ENCODE assay signal across 21 cellular contexts in genomic region chr21:44989538-44989888, GRCh38. TPM values are rescaled to one million over a fixed set of nuclear protein-coding genes. Genes with fewer than 3 reads are reported as not detected.
DNase-seq lines count a peak whose midpoint lies in the region; ATAC-seq, FAIRE-seq and TF ChIP-seq lines count a peak whose summit lies in the region.
"Had no signal": no experiment of that assay in that cellular context is flagged by ENCODE, and none has a peak within 500 bp of the region (broad histone marks: within the 10 kb centered on the region; RNA-seq: fewer than 3 reads in every experiment).

No MANE protein-coding gene starts in this region.

- H3K79me1 ChIP-seq in IMR-90 (ENCODE audit: low read depth in 1 of 2, low read length in 2 of 2): no peaks in the 10 kb centered on the region

- ATAC-seq in IMR-90 (ENCODE audit: low read depth): no peak
- ATAC-seq in left ventricle myocardium superior: peak; percentile 45
- ATAC-seq in HG03521 (IDR thresholded peaks at IDR 0.05; ENCODE audit: unreplicated experiment): no peak
- ATAC-seq: activated CD8-positive, alpha-beta T cell treated with anti-CD3 and anti-CD28 coated beads for 36 hours; K562; sciatic nerve had no signal

- no peak overlapping the region for H3K4me3 ChIP-seq in IMR-90 (ENCODE audit: insufficient read depth, low read depth, low read length)
- no peak overlapping the region for H3K4me3 ChIP-seq in spleen
- H3K4me3 ChIP-seq in suprapubic skin: no peak overlapping the region
- H3K4me3 ChIP-seq: ascending aorta, K562 had no signal

- H3K9me3 ChIP-seq in IMR-90 (ENCODE audit: control insufficient read depth, insufficient read depth, low read length) (no peaks in the 10 kb centered on the region), spleen (no peaks in the 10 kb centered on the region), suprapubic skin (no peaks in the 10 kb centered on the region)
- H3K9me3 ChIP-seq: ascending aorta, neutrophil had no signal

- H3K4me3 Mint-ChIP-seq in brain: no peak overlapping the region
- H3K4me3 Mint-ChIP-seq: activated CD8-positive, alpha-beta T cell treated with anti-CD3 and anti-CD28 coated beads for 36 hours; dendritic cell treated with granulocyte-macrophage colony-stimulating factor and Interleukin-4, amounts not matched to agents 40 ng/mL and 50 ng/mL, for 4 days; type B pancreatic cell had no signal

- no peak overlapping the region for H2BK5ac ChIP-seq in IMR-90 (ENCODE audit: low read depth, low read length, poor library complexity, severe bottlenecking)

- TF ChIP-seq RAD21 in IMR-90 (IDR thresholded peaks at IDR 0.05; ENCODE audit: low read length): no peak

- no peak overlapping the region for H3K9ac ChIP-seq in IMR-90 (ENCODE audit: low read depth, low read length)

- no peak overlapping the region; the same call in 1 of the 2 replicates for H3K18ac ChIP-seq in IMR-90 (ENCODE audit: low read depth, low read length)

- dilution Hi-C loops in IMR-90 (cut with HindIII; ENCODE audit: low sequenced_read_pairs, unreplicated experiment): no loop called here

- TF ChIP-seq CTCF in IMR-90 (conservative IDR thresholded peaks at IDR 0.05; ENCODE audit: low read depth, low read length) (no peak), brain (conservative IDR thresholded peaks at IDR 0.05) (no peak), spleen (IDR thresholded peaks at IDR 0.05 in 8 of 11, conservative IDR thresholded peaks at IDR 0.05 in 3 of 11) (no peak), suprapubic skin (IDR thresholded peaks at IDR 0.05) (no peak)

- FAIRE-seq in urothelium cell line (lab: Jason Lieb, UNC): no peak
- FAIRE-seq: H54, K562, TTC549 had no signal

- no peak overlapping the region; the same call in 2 of the 3 replicates for H2BK15ac ChIP-seq in IMR-90 (ENCODE audit: low read depth, low read length)

- no peak overlapping the region for H4K8ac ChIP-seq in IMR-90 (ENCODE audit: low read depth in 2 of 2, low read length in 2 of 2)

- no peak for TF ChIP-seq EP300 in suprapubic skin (IDR thresholded peaks at IDR 0.05)

- peaks cover 29% of the 10 kb centered on the region for H3K27me3 ChIP-seq in IMR-90 (ENCODE audit: control insufficient read depth, insufficient read depth, low read length)
- H3K27me3 ChIP-seq in spleen (replicated peaks in 1 of 7): peaks cover 0 to 17% (median 0%) of the 10 kb centered on the region in 7 donors
- no peaks in the 10 kb centered on the region for H3K27me3 ChIP-seq in suprapubic skin
- H3K27me3 ChIP-seq: ascending aorta had no signal

- peak overlapping the region in 4 of 5 experiments; percentile 27 to 91 (median 77) for H3K27ac Mint-ChIP-seq in brain
- H3K27ac Mint-ChIP-seq: activated CD8-positive, alpha-beta T cell treated with anti-CD3 and anti-CD28 coated beads for 36 hours; dendritic cell treated with granulocyte-macrophage colony-stimulating factor and Interleukin-4, amounts not matched to agents 40 ng/mL and 50 ng/mL, for 4 days; type B pancreatic cell had no signal

- H4K5ac ChIP-seq in IMR-90 (ENCODE audit: low read depth, low read length): no peak overlapping the region; the same call in 1 of the 2 replicates

- H3K36me3 Mint-ChIP-seq in brain: no peaks in the 10 kb centered on the region
- H3K36me3 Mint-ChIP-seq: type B pancreatic cell had no signal

- peak overlapping the region; percentile 12 for H2AFZ ChIP-seq in IMR-90 (replicated peaks; ENCODE audit: low read length, poor library complexity)

- H2BK120ac ChIP-seq in IMR-90 (ENCODE audit: low read depth, low read length): no peak overlapping the region

- H3K14ac ChIP-seq in IMR-90 (replicated peaks; ENCODE audit: low read depth, low read length): no peak overlapping the region

- no CpG with 5 or more reads among the region's 8 CpGs for WGBS in IMR-90 (ENCODE audit: extremely low coverage in 2 of 2, insufficient read length in 1 of 2), 2 experiments
- 67 to 78% (median 73%) methylated on average over 8 of the region's 8 CpGs for WGBS in spleen, 5 donors
- WGBS in suprapubic skin: 74% methylated on average over 8 of the region's 8 CpGs

- no peak overlapping the region for H2BK20ac ChIP-seq in IMR-90 (ENCODE audit: low read depth, low read length)

- TF ChIP-seq POLR2A in IMR-90 (IDR thresholded peaks at IDR 0.05; ENCODE audit: low read depth, low read length) (no peak), spleen (IDR thresholded peaks at IDR 0.05) (no peak), suprapubic skin (IDR thresholded peaks at IDR 0.05) (no peak)

- no peaks in the 10 kb centered on the region for H3K9me3 Mint-ChIP-seq in brain
- H3K9me3 Mint-ChIP-seq: activated CD8-positive, alpha-beta T cell treated with anti-CD3 and anti-CD28 coated beads for 36 hours; dendritic cell treated with granulocyte-macrophage colony-stimulating factor and Interleukin-4, amounts not matched to agents 40 ng/mL and 50 ng/mL, for 4 days; type B pancreatic cell had no signal

- H3K4me1 ChIP-seq in IMR-90 (ENCODE audit: control insufficient read depth, insufficient read depth, low read length): peaks cover 25% of the 10 kb centered on the region
- H3K4me1 ChIP-seq in spleen: peaks cover 0 to 63% (median 18%) of the 10 kb centered on the region in 6 donors
- peaks cover 13% of the 10 kb centered on the region for H3K4me1 ChIP-seq in suprapubic skin

- no peak overlapping the region for H3K56ac ChIP-seq in IMR-90 (ENCODE audit: extremely low read depth, insufficient read depth, low read length)

- H4K20me1 ChIP-seq in IMR-90 (ENCODE audit: insufficient read depth, low read length): peaks cover 10% of the 10 kb centered on the region; the same call in 1 of the 2 replicates

- intact Hi-C loops in IMR-90 (cut with micrococcal nuclease): no loop called here
- intact Hi-C loops in left ventricle myocardium superior (cut with micrococcal nuclease): no loop called here
- intact Hi-C loops in spleen (cut with DNase I; ENCODE audit: low total_unique reads): no loop called here

- H3K23ac ChIP-seq in IMR-90 (ENCODE audit: low read depth, low read length): no peak overlapping the region

- H3K4me2 ChIP-seq in IMR-90 (ENCODE audit: low read depth, low read length): no peak overlapping the region

- no peak overlapping the region for H2AK9ac ChIP-seq in IMR-90 (replicated peaks; ENCODE audit: low read depth, low read length, poor library complexity)

- no peaks in the 10 kb centered on the region for H3K27me3 Mint-ChIP-seq in brain
- H3K27me3 Mint-ChIP-seq: activated CD8-positive, alpha-beta T cell treated with anti-CD3 and anti-CD28 coated beads for 36 hours had no signal

- DNase-seq in IMR-90 (peak; percentile 63), left ventricle myocardium superior (peak; percentile 42), spleen (peak; percentile 69), suprapubic skin (ENCODE audit: low spot score in 2 of 2) (no peak), urothelium cell line (ENCODE audit: low spot score) (no peak)
- no peak for DNase-seq in activated T-cell treated with anti-CD3 and anti-CD28 coated beads, Interleukin-2, amount 50 U/mL, for 48 hours
- DNase-seq: activated CD8-positive, alpha-beta T cell treated with anti-CD3 and anti-CD28 coated beads for 36 hours; NCI-H1105 treated with DMSO at 0.1 percent for 48 hours; NCI-H226; stimulated activated CD4-positive, alpha-beta T cell treated with anti-CD3 and anti-CD28 coated beads, Interleukin-2, amount 100 ng/mL, for 48 hours; stimulated activated CD8-positive, alpha-beta memory T cell treated with anti-CD3 and anti-CD28 coated beads, Interleukin-4, amount 100 ng/mL, for 48 hours had no signal

- CTCF ChIA-PET in IMR-90 (lab: Yijun Ruan, JAX): no interaction called here

- H3K4ac ChIP-seq in IMR-90 (ENCODE audit: low read depth, low read length): peak overlapping the region; percentile 25; the same call in 1 of the 2 replicates

- BruUV-seq in IMR-90 (replicated peaks; lab: Mats Ljungman, UMichigan): no TSS peak

- no peaks in the 10 kb centered on the region for H3K9me1 ChIP-seq in IMR-90 (ENCODE audit: insufficient read depth, low read length)

- in situ Hi-C loops in IMR-90 (cut with MboI; ENCODE audit: low sequenced_read_pairs): no loop called here

- H3K36me3 ChIP-seq in IMR-90 (ENCODE audit: control insufficient read depth, insufficient read depth, low read length): no peaks in the 10 kb centered on the region
- no peaks in the 10 kb centered on the region for H3K36me3 ChIP-seq in spleen
- H3K36me3 ChIP-seq in suprapubic skin: no peaks in the 10 kb centered on the region
- H3K36me3 ChIP-seq: ascending aorta, neutrophil had no signal

- peaks cover 14% of the 10 kb centered on the region for H3K4me1 Mint-ChIP-seq in brain

- POLR2A ChIA-PET in IMR-90 (lab: Charles Lee; ENCODE audit: unreplicated experiment): no interaction called here

- peak overlapping the region; percentile 62 for H2AK5ac ChIP-seq in IMR-90 (ENCODE audit: low read depth, low read length)

- H3K27ac ChIP-seq in IMR-90 (ENCODE audit: insufficient read depth, low read length) (no peak overlapping the region), spleen (no peak overlapping the region), suprapubic skin (no peak overlapping the region)
- H3K27ac ChIP-seq: ascending aorta, neutrophil had no signal

- peak overlapping the region; percentile 50; the same call in 1 of the 2 replicates for H4K91ac ChIP-seq in IMR-90 (ENCODE audit: insufficient read depth, low read depth, low read length)

TF ChIP-seq in IMR-90, 13 proteins besides CTCF, POLR2A, EP300 and RAD21 (continues in another document):
- TF ChIP-seq SMC3 (IDR thresholded peaks at IDR 0.05; ENCODE audit: low read depth, low read length) (no peak), RCOR1 (IDR thresholded peaks at IDR 0.05; ENCODE audit: insufficient replicate concordance, low read length) (no peak), ELK1 (IDR thresholded peaks at IDR 0.05; ENCODE audit: borderline replicate concordance, low read depth, low read length) (no peak)

RNA-seq across cellular contexts. Expression of gene SLX9, which starts 49.7 kb away (rescaled TPM):
- total RNA-seq in IMR-90 (2012; rRNA removed) (10.4 and 17.5 TPM in 2 replicates), left ventricle myocardium superior (69.9 TPM), spleen (10 to 100 TPM in 6 of 7 donors, 1 to 10 TPM in 1; 6.1 to 30.6 (median 26.4) TPM), suprapubic skin (10 to 100 TPM; 13.4 to 16.9 (median 14.4) TPM)
- polyA plus RNA-seq in IMR-90 (2012; rRNA removed) (21.7 and 27.4 TPM in 2 replicates), brain (ENCODE audit: insufficient read depth, low read depth, low replicate concordance) (33.7 TPM), spleen (10 to 100 TPM; 16.4 to 35.4 (median 28.5) TPM)
- 29.5 and 45.6 TPM in 2 replicates for polyA plus RNA-seq in IMR-90 (2012; cell fraction: cytosol; rRNA removed)
- polyA plus RNA-seq in IMR-90 (2012; cell fraction: nucleus; rRNA removed; ENCODE audit: low replicate concordance): 26.6 and 28.5 TPM in 2 replicates

Comparison
In these comparisons a context has a peak if more than half of its experiments do, and no peak if none do; other contexts are left out.
1. DNase-seq: peak in IMR-90 (single experiment), left ventricle myocardium superior (single experiment) and spleen (single experiment); none in suprapubic skin (0 of 2), urothelium cell line (single experiment) and activated T-cell treated with anti-CD3 and anti-CD28 coated beads, Interleukin-2, amount 50 U/mL, for 48 hours (0 of 2).